ENCODE assay signal across 21 cellular contexts in the genomic region with DNA sequence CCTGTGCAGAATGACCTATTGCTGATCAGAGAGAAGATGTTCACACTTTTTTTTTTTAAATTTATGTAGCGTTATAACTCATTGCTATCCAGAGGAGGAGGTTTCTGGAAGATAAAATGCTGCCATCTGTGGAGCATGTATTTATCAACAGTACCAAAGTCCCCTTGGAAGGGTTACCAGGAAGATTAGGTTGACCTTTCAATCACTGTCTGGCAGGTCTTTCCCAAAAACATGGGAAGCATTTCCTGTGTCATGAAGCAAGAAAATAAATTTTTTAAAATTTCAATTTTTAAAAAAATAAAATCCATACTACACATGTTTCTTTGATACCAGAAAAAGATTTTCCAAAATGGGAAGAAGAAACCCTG.
DNase-seq lines count a peak whose midpoint lies in the region; ATAC-seq and TF ChIP-seq lines count a peak whose summit lies in the region.
"Had no signal": no experiment of that assay in that cellular context is flagged by ENCODE, and none has a peak within 500 bp of the region (broad histone marks: within the 10 kb centered on the region; RNA-seq: fewer than 3 reads in every experiment).

No MANE protein-coding gene starts in this region.

- H3K23ac ChIP-seq in mesenchymal stem cell (ENCODE audit: low read length in 2 of 2) (no peak overlapping the region), neuronal stem cell (ENCODE audit: low read depth, low read length, poor library complexity) (no peak overlapping the region)

- H2BK120ac ChIP-seq in mesenchymal stem cell (ENCODE audit: low read depth, low read length) = no peak overlapping the region
- H2BK120ac ChIP-seq in neuronal stem cell (ENCODE audit: low read depth, low read length) = no peak overlapping the region

- H3K4ac ChIP-seq in mesenchymal stem cell (ENCODE audit: low read depth in 1 of 2, low read length in 2 of 2) (no peak overlapping the region), neuronal stem cell (ENCODE audit: low read length) (no peak overlapping the region)

- H2BK12ac ChIP-seq in mesenchymal stem cell (ENCODE audit: low read length in 2 of 2) (no peak overlapping the region), neuronal stem cell (ENCODE audit: low read length) (no peak overlapping the region)

- H3K27ac Mint-ChIP-seq in HFFc6 (0 out of 2 replicates have a peak overlapping the region, but pooled peaks have one; percentile 21), brain (peak overlapping the region in 4 of 5 experiments; percentile 55 to 90 (median 78))
- H3K27ac Mint-ChIP-seq: IgD-negative memory B cell had no signal

- 100% methylated on average over 1 of the region's 1 CpG for WGBS in mesenchymal stem cell
- no CpG with 5 or more reads among the region's 1 CpG for WGBS in neuronal stem cell (ENCODE audit: extremely low coverage in 2 of 2, insufficient read length in 2 of 2, insufficient replicate concordance in 1 of 2), 2 donors

- H3K27me3 ChIP-seq in mesenchymal stem cell (ENCODE audit: control insufficient read depth in 1 of 2, insufficient read depth in 1 of 2, low read length in 2 of 2) (no peaks in the 10 kb centered on the region), neuronal stem cell (ENCODE audit: control insufficient read depth in 3 of 3, insufficient read depth in 3 of 3, low read depth in 1 of 3, low read length in 3 of 3) (no peaks in the 10 kb centered on the region)
- H3K27me3 ChIP-seq: SJSA1 had no signal

- H3K36me3 ChIP-seq in mesenchymal stem cell (ENCODE audit: control insufficient read depth in 1 of 2, insufficient read depth in 2 of 2, low read depth in 1 of 2, low read length in 2 of 2) (no peaks in the 10 kb centered on the region), neuronal stem cell (replicated peaks in 1 of 2; ENCODE audit: control insufficient read depth in 2 of 2, insufficient read depth in 2 of 2, low read length in 2 of 2) (no peaks in the 10 kb centered on the region)
- H3K36me3 ChIP-seq: HAP-1, SJSA1 had no signal

- H2AK5ac ChIP-seq in mesenchymal stem cell (ENCODE audit: low read length, severe bottlenecking) (no peak overlapping the region), neuronal stem cell (ENCODE audit: low read depth, low read length) (no peak overlapping the region)

- H3K27ac ChIP-seq in mesenchymal stem cell (ENCODE audit: low read length, poor library complexity, severe bottlenecking) = peak overlapping the region; percentile 54
- H3K27ac ChIP-seq in neuronal stem cell (replicated peaks; ENCODE audit: low read length) = no peak overlapping the region
- H3K27ac ChIP-seq: KMS-11 had no signal

- H4K91ac ChIP-seq in mesenchymal stem cell (ENCODE audit: low read length) (no peak overlapping the region), neuronal stem cell (ENCODE audit: low read depth, low read length, poor library complexity) (no peak overlapping the region)

- H2AFZ ChIP-seq in mesenchymal stem cell (ENCODE audit: low read depth, low read length) (no peak overlapping the region), neuronal stem cell (ENCODE audit: low read length) (peak overlapping the region; percentile 46)

- H3K18ac ChIP-seq in mesenchymal stem cell (ENCODE audit: low read depth in 1 of 2, low read length in 2 of 2) (no peak overlapping the region), neuronal stem cell (ENCODE audit: low read length) (no peak overlapping the region)

- H3K27me3 Mint-ChIP-seq in HFFc6 (ENCODE audit: insufficient read depth) (peaks cover 5% of the 10 kb centered on the region; the same call in 1 of the 2 replicates), brain (no peaks in the 10 kb centered on the region)
- H3K27me3 Mint-ChIP-seq: IgD-negative memory B cell had no signal

- H3K4me2 ChIP-seq in mesenchymal stem cell (ENCODE audit: low read length, poor library complexity, severe bottlenecking) (no peak overlapping the region), neuronal stem cell (ENCODE audit: insufficient read depth, low read length, poor library complexity, severe bottlenecking) (no peak overlapping the region)
- H3K4me2 ChIP-seq: KMS-11 had no signal

- ATAC-seq in Right ventricle myocardium superior (ENCODE audit: poor library complexity) = no peak
- ATAC-seq: Panc1 had no signal

- H3K79me1 ChIP-seq in mesenchymal stem cell (replicated peaks; ENCODE audit: low read length, poor library complexity, severe bottlenecking) = no peaks in the 10 kb centered on the region
- no peaks in the 10 kb centered on the region for H3K79me1 ChIP-seq in neuronal stem cell (ENCODE audit: low read depth, low read length)

- H3K14ac ChIP-seq in mesenchymal stem cell (ENCODE audit: low read length in 2 of 2) (no peak overlapping the region), neuronal stem cell (ENCODE audit: low read length) (no peak overlapping the region)

- H3K4me1 ChIP-seq in mesenchymal stem cell (ENCODE audit: control insufficient read depth, insufficient read depth, low read depth, low read length) (peaks cover 2% of the 10 kb centered on the region), neuronal stem cell (ENCODE audit: control insufficient read depth in 2 of 2, insufficient read depth in 1 of 2, low read depth in 1 of 2, low read length in 2 of 2) (peaks cover 7 to 18% of the 10 kb centered on the region in 2 donors)
- H3K4me1 ChIP-seq: HAP-1 had no signal

- H3K9ac ChIP-seq in mesenchymal stem cell (ENCODE audit: low read length) = peak overlapping the region; percentile 63
- no peak overlapping the region for H3K9ac ChIP-seq in neuronal stem cell (ENCODE audit: low read depth, low read length, poor library complexity)
- H3K9ac ChIP-seq: KMS-11 had no signal

- no peak overlapping the region for H2BK5ac ChIP-seq in mesenchymal stem cell (ENCODE audit: low read depth, low read length, poor library complexity, severe bottlenecking)
- no peak overlapping the region for H2BK5ac ChIP-seq in neuronal stem cell (ENCODE audit: low read length)

- H3K9me3 Mint-ChIP-seq in HFFc6 (peaks cover 7% of the 10 kb centered on the region; the same call in 1 of the 2 replicates), brain (peaks cover 0 to 3% (median 0%) of the 10 kb centered on the region in 5 experiments)

- H3K4me3 ChIP-seq in mesenchymal stem cell (ENCODE audit: insufficient read depth in 1 of 2, low read depth in 1 of 2, low read length in 2 of 2) = no peak overlapping the region
- no peak overlapping the region for H3K4me3 ChIP-seq in neuronal stem cell (ENCODE audit: low read length in 2 of 2)
- H3K4me3 ChIP-seq: HAP-1, SJSA1 had no signal

- DNase-seq in HFFc6 (no peak), mesenchymal stem cell (no peak), neuronal stem cell (ENCODE audit: low spot score) (no peak), NCI-H1417 treated with DMSO at 0.1 percent for 48 hours (lab: John Stamatoyannopoulos, UW) (no peak), SIG-M5 (lab: John Stamatoyannopoulos, UW) (no peak), DMS 273 (lab: John Stamatoyannopoulos, UW; ENCODE audit: unreplicated experiment) (no peak), Right ventricle myocardium superior (no peak)
- DNase-seq: Calu3, DMS53, GOT3, MM.1S, NCI-H1694 treated with DMSO at 0.1 percent for 48 hours, NCI-H2081, NCI-H2227 treated with DMSO at 0.1 percent for 48 hours, NCI-H526 treated with DMSO at 0.1 percent for 48 hours had no signal

- peaks cover 37% of the 10 kb centered on the region for H3K4me1 Mint-ChIP-seq in HFFc6 (ENCODE audit: low read depth)
- H3K4me1 Mint-ChIP-seq in brain = peaks cover 30% of the 10 kb centered on the region
- H3K4me1 Mint-ChIP-seq: IgD-negative memory B cell had no signal

- H3K4me3 Mint-ChIP-seq in HFFc6 (no peak overlapping the region), brain (no peak overlapping the region)
- H3K4me3 Mint-ChIP-seq: IgD-negative memory B cell had no signal

- H2BK15ac ChIP-seq in mesenchymal stem cell (ENCODE audit: low read depth, poor library complexity, severe bottlenecking) (no peak overlapping the region), neuronal stem cell (ENCODE audit: low read length) (no peak overlapping the region)

- H4K8ac ChIP-seq in mesenchymal stem cell (ENCODE audit: low read length) (no peak overlapping the region), neuronal stem cell (ENCODE audit: low read depth, low read length) (no peak overlapping the region)

- intact Hi-C loops in Right ventricle myocardium superior (cut with DNase I) = no loop called here

- H3K36me3 Mint-ChIP-seq in HFFc6 (ENCODE audit: low read depth) (0 out of 2 replicates have a peak, but pooled peaks cover 6% of the 10 kb centered on the region), brain (no peaks in the 10 kb centered on the region)
- H3K36me3 Mint-ChIP-seq: IgD-negative memory B cell had no signal

- no peaks in the 10 kb centered on the region for H3K9me3 ChIP-seq in mesenchymal stem cell (ENCODE audit: control insufficient read depth, low read length)
- H3K9me3 ChIP-seq in neuronal stem cell (replicated peaks in 1 of 2; ENCODE audit: control insufficient read depth in 2 of 2, insufficient read depth in 1 of 2, low read depth in 1 of 2, low read length in 2 of 2) = no peaks in the 10 kb centered on the region
- H3K9me3 ChIP-seq: SJSA1 had no signal

- TF ChIP-seq CTCF in HFFc6 (IDR thresholded peaks at IDR 0.05) (no peak), brain (conservative IDR thresholded peaks at IDR 0.05) (no peak)
